In genomic region chr11:121326230-121326629, GRCh38 we compare ENCODE assay signal across 23 cellular contexts.
"Had no signal": no experiment of that assay in that cellular context is flagged by ENCODE, and none has a peak within 500 bp of the region (broad histone marks: within the 10 kb centered on the region; RNA-seq: fewer than 3 reads in every experiment).

No MANE protein-coding gene starts in this region.

- H3K4me1 ChIP-seq: suprapubic skin, tibial artery, upper lobe of right lung had no signal

- H3K4me2 ChIP-seq: hepatocyte, smooth muscle cell had no signal

- H3K27ac ChIP-seq: hepatocyte, left ventricle myocardium inferior, ovary, right atrium auricular region, right lobe of liver, suprapubic skin, thoracic aorta, tibial artery, upper lobe of right lung had no signal

- H3K4me3 ChIP-seq: hepatocyte, left ventricle myocardium inferior, lung, ovary, right atrium auricular region, right lobe of liver, smooth muscle cell, suprapubic skin, thoracic aorta, tibial artery, upper lobe of right lung had no signal

- ATAC-seq: naive thymus-derived CD4-positive, alpha-beta T cell; natural killer cell treated with Interleukin-12 subunit alpha and Interleukin-12 subunit beta and Interleukin-15 and Interleukin-18, amount 100 ng/mL, for 72 hours; right lobe of liver; stimulated activated memory B cell treated with anti-CD40 and anti-IgM and Interleukin-4, amounts not matched to agents 10 μg/mL and 1 μg/mL and 100 μg/mL, for 72 hours; upper lobe of right lung had no signal

- FAIRE-seq: urothelium cell line had no signal

- DNase-seq: islet precursor cell; left ventricle myocardium inferior; mesendoderm; naive thymus-derived CD4-positive, alpha-beta T cell; ovary; right lobe of liver; stimulated activated CD4-positive, alpha-beta T cell treated with anti-CD3 and anti-CD28 coated beads, Interleukin-1b, Interleukin-23, amount 100 ng/mL, for 48 hours; stimulated activated CD4-positive, alpha-beta T cell treated with anti-CD3 and anti-CD28 coated beads, Interleukin-2, amount 100 ng/mL, for 48 hours; stimulated activated CD4-positive, alpha-beta T cell treated with anti-CD3 and anti-CD28 coated beads, Interleukin-4, amount 100 ng/mL, for 4 hours; stimulated activated CD8-positive, alpha-beta memory T cell treated with anti-CD3 and anti-CD28 coated beads, Interleukin-4, amount 100 ng/mL, for 48 hours; stimulated activated naive CD4-positive, alpha-beta T cell treated with Interleukin-2 at 50 U/mL for 16 hours; tibial artery; trophoblast cell; upper lobe of right lung had no signal

- H3K36me3 ChIP-seq: left ventricle myocardium inferior, ovary, right atrium auricular region, right lobe of liver, suprapubic skin, thoracic aorta, tibial artery, upper lobe of right lung had no signal

- H3K9me3 ChIP-seq: left ventricle myocardium inferior, ovary, right atrium auricular region, right lobe of liver, suprapubic skin, thoracic aorta, tibial artery, upper lobe of right lung had no signal

- H2AFZ ChIP-seq: hepatocyte had no signal

- H3K27me3 ChIP-seq: ovary, right atrium auricular region, right lobe of liver had no signal

- H3K79me2 ChIP-seq: hepatocyte had no signal
